Comparison of ENCODE assay signal across 8 cellular contexts in the genomic region with DNA sequence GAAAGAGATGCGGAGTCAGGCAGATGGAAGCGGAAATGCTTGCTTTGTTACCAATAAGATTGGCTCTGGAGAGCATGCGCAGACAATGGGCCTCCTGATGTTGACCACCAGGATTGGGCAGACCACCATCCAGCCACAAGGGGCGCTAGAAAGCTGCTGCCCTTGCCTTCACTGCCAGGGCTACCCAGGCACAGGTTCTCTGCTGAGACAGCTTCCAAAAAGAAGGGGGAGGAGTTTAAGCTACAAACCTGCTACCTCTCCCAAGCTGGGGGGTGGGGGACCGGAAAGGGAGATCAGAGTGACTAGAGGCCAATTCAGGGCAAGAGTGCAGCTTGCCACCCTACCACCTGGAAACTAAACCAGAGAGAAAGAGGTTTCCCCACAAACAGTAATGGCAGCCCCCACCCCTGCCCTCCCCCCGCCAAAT.
A peak's percentile ranks its signal among the peaks of the same experiment; 100 is the strongest.
DNase-seq lines count a peak whose midpoint lies in the region; ATAC-seq and TF ChIP-seq lines count a peak whose summit lies in the region.

No MANE protein-coding gene starts in this region.

- intact Hi-C loops in CD8-positive, alpha-beta T cell (cut with DNase I, micrococcal nuclease), result loop anchor here (1.0 to 5.0 kb wide), 2 partner anchors 97 to 327 kb away; no protein-coding TSS in a partner anchor
- intact Hi-C loops in mammary epithelial cell (cut with micrococcal nuclease), result loop anchor here (10.0 kb wide), 1 partner anchor 325 kb away; no protein-coding TSS in a partner anchor

- BruUV-seq in mammary epithelial cell (replicated peaks; lab: Mats Ljungman, UMichigan), result no TSS peak

- no peak overlapping the region for H3K4me3 ChIP-seq in CD8-positive, alpha-beta T cell (ENCODE audit: low read depth, low read length)
- H3K4me3 ChIP-seq in mammary epithelial cell (replicated peaks in 1 of 3; ENCODE audit: insufficient read depth in 1 of 3, low read depth in 2 of 3, low read length in 3 of 3), result no peak overlapping the region

- H3K27me3 Mint-ChIP-seq in CD8-positive, alpha-beta T cell (ENCODE audit: low read depth), result peaks cover 22% of the 10 kb centered on the region
- peaks cover 6 to 44% (median 18%) of the 10 kb centered on the region in 5 donors for H3K27me3 Mint-ChIP-seq in naive thymus-derived CD8-positive, alpha-beta T cell

- no peaks in the 10 kb centered on the region for H4K20me1 ChIP-seq in mammary epithelial cell (ENCODE audit: insufficient read depth, low read length)

- in situ Hi-C loops in mammary epithelial cell (cut with MboI; ENCODE audit: low sequenced_read_pairs in 2 of 2), result loop anchor here in 1 of 2 donors (10.0 kb wide), 1 partner anchor 55 kb away; no protein-coding TSS in a partner anchor

- no peaks in the 10 kb centered on the region for H3K36me3 ChIP-seq in CD8-positive, alpha-beta T cell (ENCODE audit: insufficient read depth, low read length)
- H3K36me3 ChIP-seq in mammary epithelial cell (ENCODE audit: insufficient read depth, low read length), result no peaks in the 10 kb centered on the region

- ATAC-seq in CD8-positive, alpha-beta T cell, result no peak
- no peak for ATAC-seq in naive thymus-derived CD8-positive, alpha-beta T cell
- ATAC-seq in HG03460 (IDR thresholded peaks at IDR 0.05; ENCODE audit: unreplicated experiment), result no peak

- no peak overlapping the region for H3K4me2 ChIP-seq in mammary epithelial cell (ENCODE audit: insufficient read depth, low read depth, low read length)

- dilution Hi-C loops in mammary epithelial cell (cut with HindIII; ENCODE audit: low sequenced_read_pairs), result no loop called here

- no peaks in the 10 kb centered on the region for H3K9me3 ChIP-seq in CD8-positive, alpha-beta T cell (ENCODE audit: low read length)
- no peaks in the 10 kb centered on the region for H3K9me3 ChIP-seq in mammary epithelial cell (replicated peaks; ENCODE audit: insufficient read depth, low read length)

- CTCF ChIA-PET in CD8-positive, alpha-beta T cell (lab: Charles Lee), result interaction anchor here (0.6 to 2.2 kb wide), 8 partner anchors 8 to 480 kb away, joined by 3 to 6 read pairs (median 4); no protein-coding TSS in a partner anchor
- CTCF ChIA-PET in mammary epithelial cell (lab: Charles Lee; ENCODE audit: low non-redundant PET), result no interaction called here

- no peak overlapping the region for H2AFZ ChIP-seq in mammary epithelial cell (ENCODE audit: low read depth, low read length)

- TF ChIP-seq CTCF in CD8-positive, alpha-beta T cell (IDR thresholded peaks at IDR 0.05), result peak; percentile 53
- peak; percentile 49 to 59 for TF ChIP-seq CTCF in mammary epithelial cell (conservative IDR thresholded peaks at IDR 0.05 in 1 of 2, IDR thresholded peaks at IDR 0.05 in 1 of 2; ENCODE audit: extremely low read depth in 1 of 2, insufficient read depth in 1 of 2, low read depth in 1 of 2, low read length in 2 of 2)

- no peak overlapping the region for H3K4me3 Mint-ChIP-seq in CD8-positive, alpha-beta T cell
- H3K4me3 Mint-ChIP-seq in naive thymus-derived CD8-positive, alpha-beta T cell, result no peak overlapping the region

- peak in 5 of 7 experiments; percentile 11 to 62 (median 32) for DNase-seq in CD8-positive, alpha-beta T cell
- DNase-seq in H4 (ENCODE audit: low spot score), result peak; percentile 42
- DNase-seq in SW480 (ENCODE audit: low spot score), result peak; percentile 50
- no peak for DNase-seq in mammary epithelial cell
- peak in 8 of 10 donors; percentile 2 to 34 (median 22) for DNase-seq in naive thymus-derived CD8-positive, alpha-beta T cell
- DNase-seq in effector CD8-positive, alpha-beta T cell (lab: John Stamatoyannopoulos, UW), result no peak
- no peak for DNase-seq in NOMO-1 (lab: John Stamatoyannopoulos, UW; ENCODE audit: unreplicated experiment in 2 of 2)

- WGBS in mammary epithelial cell (ENCODE audit: low coverage, missing lambda C conversion rate), result 100% methylated on average over 3 of the region's 6 CpGs

- H3K9me3 Mint-ChIP-seq in CD8-positive, alpha-beta T cell, result no peaks in the 10 kb centered on the region
- no peaks in the 10 kb centered on the region for H3K9me3 Mint-ChIP-seq in naive thymus-derived CD8-positive, alpha-beta T cell

- POLR2A ChIA-PET in CD8-positive, alpha-beta T cell (lab: Charles Lee), result no interaction called here
- POLR2A ChIA-PET in naive thymus-derived CD8-positive, alpha-beta T cell (lab: Charles Lee), result no interaction called here

- H3K4me1 ChIP-seq in CD8-positive, alpha-beta T cell (ENCODE audit: insufficient read depth, low read length), result no peaks in the 10 kb centered on the region
- H3K4me1 ChIP-seq in mammary epithelial cell (ENCODE audit: insufficient read depth, low read length), result no peaks in the 10 kb centered on the region

- no peak overlapping the region for H3K9ac ChIP-seq in mammary epithelial cell (ENCODE audit: insufficient read depth, low read length)

- no peaks in the 10 kb centered on the region for H3K27me3 ChIP-seq in CD8-positive, alpha-beta T cell (ENCODE audit: insufficient read depth, low read length)
- H3K27me3 ChIP-seq in mammary epithelial cell (ENCODE audit: insufficient read depth, low read length), result no peaks in the 10 kb centered on the region

- H3K27ac ChIP-seq in CD8-positive, alpha-beta T cell (ENCODE audit: low read depth, low read length), result no peak overlapping the region
- H3K27ac ChIP-seq in mammary epithelial cell (ENCODE audit: insufficient read depth, low read depth, low read length), result no peak overlapping the region

- no peaks in the 10 kb centered on the region for H3K79me2 ChIP-seq in mammary epithelial cell (ENCODE audit: insufficient read depth, low read length)

- H3K4me1 Mint-ChIP-seq in CD8-positive, alpha-beta T cell (ENCODE audit: low read depth), result no peaks in the 10 kb centered on the region
- H3K4me1 Mint-ChIP-seq in naive thymus-derived CD8-positive, alpha-beta T cell, result peaks cover 0 to 5% (median 3%) of the 10 kb centered on the region in 4 donors

- no peak overlapping the region for H3K27ac Mint-ChIP-seq in CD8-positive, alpha-beta T cell
- H3K27ac Mint-ChIP-seq in naive thymus-derived CD8-positive, alpha-beta T cell, result no peak overlapping the region

- no peaks in the 10 kb centered on the region for H3K36me3 Mint-ChIP-seq in CD8-positive, alpha-beta T cell
- no peaks in the 10 kb centered on the region for H3K36me3 Mint-ChIP-seq in naive thymus-derived CD8-positive, alpha-beta T cell

Comparison
In these comparisons a context has a peak if more than half of its experiments do, and no peak if none do; other contexts are left out.
1. DNase-seq: peak in CD8-positive, alpha-beta T cell (5 of 7), H4 (single experiment), SW480 (single experiment) and naive thymus-derived CD8-positive, alpha-beta T cell (8 of 10); none in mammary epithelial cell (single experiment), effector CD8-positive, alpha-beta T cell (single experiment) and NOMO-1 (0 of 2).